10 cellular contexts compared by ENCODE assay signal in genomic region chr12:28963554-28963953, GRCh38.
DNase-seq lines count a peak whose midpoint lies in the region; ATAC-seq and TF ChIP-seq lines count a peak whose summit lies in the region.
"Had no signal": no experiment of that assay in that cellular context is flagged by ENCODE, and none has a peak within 500 bp of the region (broad histone marks: within the 10 kb centered on the region; RNA-seq: fewer than 3 reads in every experiment).

No MANE protein-coding gene starts in this region.

- peak; percentile 38 for ATAC-seq in GM18867 (IDR thresholded peaks at IDR 0.05; ENCODE audit: unreplicated experiment)
- no peak for ATAC-seq in activated CD4-positive, CD25-positive, alpha-beta regulatory T cell treated with anti-CD3 and anti-CD28 coated beads, Interleukin-2, amount 50 U/mL, for 24 hours

- no peak overlapping the region for H3K4me3 ChIP-seq in fibroblast of pulmonary artery (replicated peaks; ENCODE audit: low read depth, low read length)

- peak; percentile 57 for TF ChIP-seq CTCF in fibroblast of pulmonary artery (IDR thresholded peaks at IDR 0.05; ENCODE audit: low read length, missing control alignments)

- DNase-seq in A172 (ENCODE audit: low spot score), result peak; percentile 28
- peak; percentile 40 for DNase-seq in RPMI7951 (ENCODE audit: low read depth)
- DNase-seq in fibroblast of pulmonary artery (ENCODE audit: low read depth), result peak; percentile 66
- DNase-seq in NCI-H1436 (lab: John Stamatoyannopoulos, UW), result no peak
- DNase-seq in stimulated activated CD4-positive, alpha-beta T cell treated with anti-CD3 and anti-CD28 coated beads, Interleukin-4, amount 100 ng/mL, for 24 hours, result no peak
- no peak for DNase-seq in NCI-H2196 (lab: John Stamatoyannopoulos, UW; ENCODE audit: unreplicated experiment)
- DNase-seq: central memory CD4-positive, alpha-beta T cell; NCI-H1694 treated with DMSO at 0.1 percent for 48 hours had no signal

Comparison
In these comparisons a context has a peak if more than half of its experiments do, and no peak if none do; other contexts are left out.
1. DNase-seq: peak in A172 (single experiment), RPMI7951 (single experiment) and fibroblast of pulmonary artery (single experiment); none in NCI-H1436 (single experiment), stimulated activated CD4-positive, alpha-beta T cell treated with anti-CD3 and anti-CD28 coated beads, Interleukin-4, amount 100 ng/mL, for 24 hours (single experiment) and NCI-H2196 (single experiment).